ENCODE assay signal across 19 cellular contexts in the genomic region with DNA sequence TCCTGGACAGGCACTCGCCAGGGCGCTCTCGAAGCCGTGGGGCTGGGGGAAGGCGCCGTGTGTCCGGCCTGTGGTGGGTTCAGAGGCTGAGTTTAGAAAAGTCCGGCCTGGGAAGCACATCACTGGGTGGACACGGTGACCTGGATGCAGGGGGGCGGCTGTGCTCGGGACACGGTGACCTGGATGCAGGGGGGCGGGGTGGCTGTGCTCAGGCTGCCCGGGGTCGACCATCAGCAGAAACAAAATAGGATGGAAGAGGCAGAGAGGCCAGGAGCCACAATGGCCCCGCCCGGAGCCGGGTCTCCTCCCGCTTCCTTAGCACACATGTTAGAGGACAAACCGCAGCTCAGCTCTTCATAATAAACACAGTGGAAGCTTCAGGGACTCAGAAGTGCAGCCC. TPM values are rescaled to one million over a fixed set of nuclear protein-coding genes. Genes with fewer than 3 reads are reported as not detected.
DNase-seq lines count a peak whose midpoint lies in the region; ATAC-seq and TF ChIP-seq lines count a peak whose summit lies in the region.
"Had no signal": no experiment of that assay in that cellular context is flagged by ENCODE, and none has a peak within 500 bp of the region (broad histone marks: within the 10 kb centered on the region; RNA-seq: fewer than 3 reads in every experiment).

No MANE protein-coding gene starts in this region.

- H3K27me3 ChIP-seq in right cardiac atrium (ENCODE audit: control insufficient read depth, insufficient read depth) (no peaks in the 10 kb centered on the region), H7 (ENCODE audit: control insufficient read depth, insufficient read depth, low read length) (no peaks in the 10 kb centered on the region), osteoblast (ENCODE audit: insufficient read depth, low read length) (no peaks in the 10 kb centered on the region)

- H3K4me3 ChIP-seq in right cardiac atrium (ENCODE audit: low read length) (no peak overlapping the region), H7 (ENCODE audit: insufficient read depth, low read depth, low read length) (no peak overlapping the region), osteoblast (ENCODE audit: insufficient read depth, low read length) (no peak overlapping the region)
- H3K4me3 ChIP-seq: GM12878, GM23248 had no signal

- H3K4me2 ChIP-seq in osteoblast (ENCODE audit: insufficient read depth, low read length) = no peak overlapping the region

- H3K36me3 ChIP-seq in H7 (replicated peaks; ENCODE audit: control insufficient read depth, insufficient read depth, low read length) (no peaks in the 10 kb centered on the region), osteoblast (ENCODE audit: insufficient read depth, low read length) (no peaks in the 10 kb centered on the region)

- no peak overlapping the region for H2AFZ ChIP-seq in osteoblast (ENCODE audit: low read length)
- H2AFZ ChIP-seq: GM23248 had no signal

- H3K79me2 ChIP-seq in osteoblast (ENCODE audit: insufficient read depth, low read length) = no peaks in the 10 kb centered on the region

- H3K27ac ChIP-seq in right cardiac atrium (ENCODE audit: low read length) (no peak overlapping the region), osteoblast (ENCODE audit: low read depth, low read length) (no peak overlapping the region)
- H3K27ac ChIP-seq: C4-2B, GM23248 had no signal

- no peak for TF ChIP-seq CTCF in osteoblast (IDR thresholded peaks at IDR 0.05; ENCODE audit: extremely low read depth, low read depth, low read length)

- DNase-seq in right cardiac atrium = peak in 2 of 3 donors; percentile 2 to 53
- DNase-seq in left cardiac atrium = no peak
- peak; percentile 58 for DNase-seq in H7
- DNase-seq in osteoblast (ENCODE audit: insufficient read length, low spot score, missing footprints) = peak; percentile 25
- DNase-seq in activated CD4-positive, alpha-beta T cell treated with anti-CD3 and anti-CD28 coated beads for 4 hours = no peak
- no peak for DNase-seq in stimulated activated naive CD4-positive, alpha-beta T cell treated with Interleukin-2 at 50 U/mL for 16 hours (lab: John Stamatoyannopoulos, UW)
- DNase-seq: CD4-positive, alpha-beta T cell; CD8-positive, alpha-beta memory T cell; DMS 273 treated with DMSO at 0.1 percent for 48 hours; DND-41; GM23248; H9 had no signal

- H3K4me1 ChIP-seq in right cardiac atrium (ENCODE audit: control insufficient read depth, insufficient read depth, low read length) (no peaks in the 10 kb centered on the region), osteoblast (ENCODE audit: insufficient read depth, low read length) (no peaks in the 10 kb centered on the region)

- H4K20me1 ChIP-seq in osteoblast (ENCODE audit: insufficient read depth, low read length) = no peaks in the 10 kb centered on the region

- H3K9me3 ChIP-seq in right cardiac atrium (ENCODE audit: control insufficient read depth, low read length) = no peaks in the 10 kb centered on the region
- H3K9me3 ChIP-seq in osteoblast (ENCODE audit: low read depth, low read length) = no peaks in the 10 kb centered on the region

- WGBS in right cardiac atrium = 86% methylated on average over 20 of the region's 20 CpGs

- ATAC-seq in right cardiac atrium (no peak), left cardiac atrium (no peak)
- ATAC-seq: GM12878, HCT116 had no signal

- intact Hi-C loops in right cardiac atrium (cut with DNase I) = no loop called here
- intact Hi-C loops in left cardiac atrium (cut with DNase I) = no loop called here

RNA-seq across cellular contexts. Expression of a gene that starts 43.2 kb away (rescaled TPM):
- total RNA-seq in right cardiac atrium (not detected), left cardiac atrium (not detected), osteoblast (not detected in 2 replicates)
- polyA plus RNA-seq in right cardiac atrium = not detected
- total RNA-seq in H7 (2014; rRNA removed; shearing (Covaris generic)) = not detected in 2 replicates
- total RNA-seq: A172; A673; CD4-positive, alpha-beta T cell; CD8-positive, alpha-beta memory T cell; GM12878; GM23248; H1; H9 had no signal
- polyA plus RNA-seq: BJ; CD8-positive, alpha-beta memory T cell; GM12878; GM23248; H1 had no signal

RNA-seq across cellular contexts. Expression of a gene that starts 55.4 kb away (rescaled TPM):
- 1 to 10 TPM; 4.0 to 6.9 (median 4.9) TPM for total RNA-seq in right cardiac atrium
- 3.4 TPM for polyA plus RNA-seq in right cardiac atrium
- 1 to 10 TPM; 4.7 to 8.8 TPM for total RNA-seq in left cardiac atrium
- 65.9 and 80.8 TPM in 2 replicates for total RNA-seq in H7 (2014; rRNA removed; shearing (Covaris generic))
- 3.3 and 3.8 TPM in 2 replicates for total RNA-seq in osteoblast

RNA-seq across cellular contexts. Expression of a gene that starts 55.6 kb away (rescaled TPM):
- total RNA-seq in right cardiac atrium (10 to 100 TPM in 2 of 4 donors, 1 to 10 TPM in 2; 9.3 to 11.8 (median 9.9) TPM), left cardiac atrium (10 to 100 TPM; 11.1 to 11.4 TPM), osteoblast (23.3 and 28.2 TPM in 2 replicates)
- 11.5 TPM for polyA plus RNA-seq in right cardiac atrium
- 58.7 and 63.4 TPM in 2 replicates for total RNA-seq in H7 (2014; rRNA removed; shearing (Covaris generic))

Comparison
In these comparisons a context has a peak if more than half of its experiments do, and no peak if none do; other contexts are left out.
1. DNase-seq: peak in right cardiac atrium (2 of 3), H7 (single experiment) and osteoblast (single experiment); none in left cardiac atrium (single experiment), activated CD4-positive, alpha-beta T cell treated with anti-CD3 and anti-CD28 coated beads for 4 hours (0 of 2) and stimulated activated naive CD4-positive, alpha-beta T cell treated with Interleukin-2 at 50 U/mL for 16 hours (single experiment).